28 cellular contexts compared by ENCODE assay signal in genomic region chrX:7164174-7164573, GRCh38. TPM values are rescaled to one million over a fixed set of nuclear protein-coding genes. Genes with fewer than 3 reads are reported as not detected.
DNase-seq lines count a peak whose midpoint lies in the region; ATAC-seq and TF ChIP-seq lines count a peak whose summit lies in the region.
"Had no signal": no experiment of that assay in that cellular context is flagged by ENCODE, and none has a peak within 500 bp of the region (broad histone marks: within the 10 kb centered on the region; RNA-seq: fewer than 3 reads in every experiment).

No MANE protein-coding gene starts in this region.

- intact Hi-C loops in sciatic nerve (cut with DNase I) = no loop called here

- H3K9me3 Mint-ChIP-seq in chondrocyte (ENCODE audit: low read depth) = peaks cover 3% of the 10 kb centered on the region
- H3K9me3 Mint-ChIP-seq: activated naive CD8-positive, alpha-beta T cell treated with anti-CD3 and anti-CD28 coated beads, Interleukin-2, amount 50 U/mL, for 24 hours; dendritic cell treated with granulocyte-macrophage colony-stimulating factor and Interleukin-4, amounts not matched to agents 40 ng/mL and 50 ng/mL, for 4 days; memory B cell had no signal

- DNase-seq in DMS 273 (lab: John Stamatoyannopoulos, UW; ENCODE audit: unreplicated experiment) (peak; percentile 22), DMS 273 treated with DMSO at 0.1 percent for 48 hours (lab: John Stamatoyannopoulos, UW) (no peak), chondrocyte (ENCODE audit: low spot score) (no peak), sciatic nerve (ENCODE audit: low spot score) (no peak)
- DNase-seq in stimulated activated CD4-positive, alpha-beta T cell treated with anti-CD3 and anti-CD28 coated beads, Interleukin-1b, Interleukin-23, amount 100 ng/mL, for 48 hours = no peak
- DNase-seq: activated CD4-positive, alpha-beta T cell treated with anti-CD3 and anti-CD28 coated beads, Interleukin-2, amount 50 U/mL, for 48 hours; activated CD4-positive, CD25-positive, alpha-beta regulatory T cell treated with anti-CD3 and anti-CD28 coated beads, Interleukin-2, amount 50 U/mL, for 72 hours; activated naive CD4-positive, alpha-beta T cell; activated naive CD8-positive, alpha-beta T cell treated with anti-CD3 and anti-CD28 coated beads, Interleukin-2, amount 50 U/mL, for 24 hours; central memory CD4-positive, alpha-beta T cell; DMS79 treated with DMSO at 0.1 percent for 48 hours; GF-D8; Kasumi-1; NCI-H2171 treated with DMSO at 0.1 percent for 48 hours; NCI-H510A treated with DMSO at 0.1 percent for 48 hours; nephron progenitor cell; Peyer's patch; SHP77 treated with DMSO at 0.1 percent for 48 hours; stimulated activated naive CD8-positive, alpha-beta T cell treated with anti-CD3 and anti-CD28 coated beads, Interleukin-15, Interleukin-2, amounts not matched to agents 100 U/mL and 50 U/mL, for 24 hours; testis had no signal

- H3K4me3 Mint-ChIP-seq in chondrocyte (ENCODE audit: unreplicated experiment) = no peak overlapping the region
- H3K4me3 Mint-ChIP-seq: activated naive CD8-positive, alpha-beta T cell treated with anti-CD3 and anti-CD28 coated beads, Interleukin-2, amount 50 U/mL, for 24 hours; CD14-positive monocyte; dendritic cell treated with granulocyte-macrophage colony-stimulating factor and Interleukin-4, amounts not matched to agents 40 ng/mL and 50 ng/mL, for 4 days; memory B cell; nephron progenitor cell had no signal

- H3K27me3 Mint-ChIP-seq in chondrocyte (ENCODE audit: low read depth) = no peaks in the 10 kb centered on the region
- H3K27me3 Mint-ChIP-seq: activated naive CD8-positive, alpha-beta T cell treated with anti-CD3 and anti-CD28 coated beads, Interleukin-2, amount 50 U/mL, for 24 hours; dendritic cell treated with granulocyte-macrophage colony-stimulating factor and Interleukin-4, amounts not matched to agents 40 ng/mL and 50 ng/mL, for 4 days; memory B cell had no signal

- ATAC-seq in GM19324 (IDR thresholded peaks at IDR 0.05; ENCODE audit: low FRiP score, unreplicated experiment) (peak; percentile 64), HG03095 (IDR thresholded peaks at IDR 0.05; ENCODE audit: unreplicated experiment) (peak; percentile 68), sciatic nerve (no peak)
- no peak for ATAC-seq in activated CD4-positive, CD25-positive, alpha-beta regulatory T cell treated with anti-CD3 and anti-CD28 coated beads, Interleukin-2, amount 50 U/mL, for 24 hours
- ATAC-seq: activated naive CD8-positive, alpha-beta T cell treated with anti-CD3 and anti-CD28 coated beads, Interleukin-2, amount 50 U/mL, for 24 hours; HepG2; left lobe of liver; stimulated activated naive CD8-positive, alpha-beta T cell treated with anti-CD3 and anti-CD28 coated beads, Interleukin-15, Interleukin-2, amounts not matched to agents 100 U/mL and 50 U/mL, for 24 hours had no signal

- peak; percentile 22 for TF ChIP-seq CTCF in chondrocyte (IDR thresholded peaks at IDR 0.05)

- no peaks in the 10 kb centered on the region for H3K36me3 Mint-ChIP-seq in chondrocyte (ENCODE audit: low read depth)
- H3K36me3 Mint-ChIP-seq: CD14-positive monocyte had no signal

- H3K27ac Mint-ChIP-seq in chondrocyte (ENCODE audit: unreplicated experiment) = no peak overlapping the region
- H3K27ac Mint-ChIP-seq: activated naive CD8-positive, alpha-beta T cell treated with anti-CD3 and anti-CD28 coated beads, Interleukin-2, amount 50 U/mL, for 24 hours; CD14-positive monocyte; dendritic cell treated with granulocyte-macrophage colony-stimulating factor and Interleukin-4, amounts not matched to agents 40 ng/mL and 50 ng/mL, for 4 days; memory B cell; nephron progenitor cell had no signal

- peaks cover 23% of the 10 kb centered on the region for H3K4me1 Mint-ChIP-seq in chondrocyte (ENCODE audit: low read depth)
- H3K4me1 Mint-ChIP-seq: activated naive CD8-positive, alpha-beta T cell treated with anti-CD3 and anti-CD28 coated beads, Interleukin-2, amount 50 U/mL, for 24 hours; memory B cell had no signal

RNA-seq across cellular contexts. Expression of gene PUDP, which starts 16.2 kb away (rescaled TPM):
- 10.7 to 14.7 TPM (median 12.6 TPM) in 3 replicates for total RNA-seq in chondrocyte
- 17.4 TPM for total RNA-seq in sciatic nerve

RNA-seq across cellular contexts. Expression of gene STS, which starts 16.7 kb away (rescaled TPM):
- total RNA-seq in chondrocyte = 10.9 to 12.5 TPM (median 12.1 TPM) in 3 replicates
- 10.1 TPM for total RNA-seq in sciatic nerve

Comparison
In these comparisons a context has a peak if more than half of its experiments do, and no peak if none do; other contexts are left out.
1. ATAC-seq: peak in GM19324 (single experiment) and HG03095 (single experiment); none in sciatic nerve (single experiment) and activated CD4-positive, CD25-positive, alpha-beta regulatory T cell treated with anti-CD3 and anti-CD28 coated beads, Interleukin-2, amount 50 U/mL, for 24 hours (0 of 2).